ENCODE assay signal across 11 cellular contexts in the genomic region with DNA sequence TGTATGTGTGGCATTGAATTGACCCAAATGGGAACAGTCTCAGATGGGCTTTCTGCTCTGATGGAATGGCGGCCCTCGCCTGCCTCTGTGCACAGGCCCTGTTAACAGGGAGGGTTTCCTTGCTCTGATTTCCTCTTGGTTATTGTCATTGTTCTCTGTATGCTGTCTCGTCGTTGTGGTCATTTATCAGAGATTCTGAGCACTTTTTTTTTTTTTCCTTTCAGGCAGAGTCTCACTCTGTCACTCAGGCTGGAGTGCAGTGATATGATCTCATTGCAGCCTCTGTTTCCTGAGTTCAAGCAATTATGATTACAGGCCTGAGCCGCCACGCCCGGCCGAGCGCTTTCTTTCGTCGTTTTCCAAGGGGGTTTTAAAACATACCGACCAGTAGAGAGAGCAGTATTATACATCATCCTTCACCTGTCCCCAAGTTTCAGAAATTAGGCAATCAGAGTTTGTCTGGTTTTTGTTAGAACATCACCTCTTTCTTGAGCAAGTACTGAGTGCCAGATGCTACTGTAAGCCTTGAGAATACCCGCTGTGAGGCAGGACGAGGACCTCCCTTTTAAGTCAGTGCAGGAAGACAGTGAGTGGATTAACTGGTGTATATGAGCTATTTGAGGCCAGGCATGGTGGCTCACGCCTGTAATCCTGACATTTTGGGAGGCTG. TPM values are rescaled to one million over a fixed set of nuclear protein-coding genes. Genes with fewer than 3 reads are reported as not detected.
A peak's percentile ranks its signal among the peaks of the same experiment; 100 is the strongest.
DNase-seq lines count a peak whose midpoint lies in the region; ATAC-seq and TF ChIP-seq lines count a peak whose summit lies in the region.
"Had no signal": no experiment of that assay in that cellular context is flagged by ENCODE, and none has a peak within 500 bp of the region (broad histone marks: within the 10 kb centered on the region; RNA-seq: fewer than 3 reads in every experiment).

No MANE protein-coding gene starts in this region.

- no peaks in the 10 kb centered on the region for H3K27me3 Mint-ChIP-seq in effector memory CD8-positive, alpha-beta T cell
- no peaks in the 10 kb centered on the region for H3K27me3 Mint-ChIP-seq in osteocyte (ENCODE audit: unreplicated experiment)

- H3K9me3 Mint-ChIP-seq in effector memory CD8-positive, alpha-beta T cell: no peaks in the 10 kb centered on the region
- H3K9me3 Mint-ChIP-seq in osteocyte (ENCODE audit: unreplicated experiment): no peaks in the 10 kb centered on the region

- H3K4me3 Mint-ChIP-seq in effector memory CD8-positive, alpha-beta T cell: peak overlapping the region; percentile 56 to 57
- H3K4me3 Mint-ChIP-seq in osteocyte (ENCODE audit: unreplicated experiment): no peak overlapping the region

- no peak for ATAC-seq in effector memory CD8-positive, alpha-beta T cell (replicated peaks)

- TF ChIP-seq CTCF in osteocyte (IDR thresholded peaks at IDR 0.05): no peak
- TF ChIP-seq CTCF in GM20000 (IDR thresholded peaks at IDR 0.05; ENCODE audit: extremely low read depth, missing control alignments): no peak

- in situ Hi-C loops in Caki2 (cut with HindIII; ENCODE audit: low pct_unique_long_range_greater_than_20kb, low sequenced_read_pairs): no loop called here

- DNase-seq in Caki2 (ENCODE audit: low read depth): peak; percentile 15
- peak; percentile 61 for DNase-seq in NCI-H69 (lab: John Stamatoyannopoulos, UW)
- DNase-seq in effector memory CD8-positive, alpha-beta T cell: no peak
- no peak for DNase-seq in osteocyte (ENCODE audit: extremely low spot score, unreplicated experiment)
- no peak for DNase-seq in mesenteric fat pad (ENCODE audit: low spot score)
- DNase-seq in NCI-H226: no peak
- no peak for DNase-seq in GM20000 (ENCODE audit: low spot score)
- DNase-seq: adrenal gland, EL, NCI-H510A, T1000 had no signal

- H3K4me1 Mint-ChIP-seq in effector memory CD8-positive, alpha-beta T cell (ENCODE audit: low read depth in 2 of 2): peaks cover 70 to 86% of the 10 kb centered on the region in 2 donors
- peaks cover 52% of the 10 kb centered on the region for H3K4me1 Mint-ChIP-seq in osteocyte (ENCODE audit: unreplicated experiment)

- H3K36me3 Mint-ChIP-seq in effector memory CD8-positive, alpha-beta T cell (ENCODE audit: insufficient read depth): peaks cover 42% of the 10 kb centered on the region
- peaks cover 9% of the 10 kb centered on the region for H3K36me3 Mint-ChIP-seq in osteocyte (ENCODE audit: unreplicated experiment)

- peak overlapping the region; percentile 74 to 91 for H3K27ac Mint-ChIP-seq in effector memory CD8-positive, alpha-beta T cell
- H3K27ac Mint-ChIP-seq in osteocyte (ENCODE audit: unreplicated experiment): peak overlapping the region; percentile 62

RNA-seq across cellular contexts. Expression of a gene that starts 6.5 kb away (rescaled TPM):
- 5.1 and 12.7 TPM in 2 replicates for total RNA-seq in Caki2 (2014; rRNA removed; shearing (Covaris generic); ENCODE audit: low replicate concordance)
- total RNA-seq in osteocyte: 28.0 and 30.2 TPM in 2 replicates
- 19.2 TPM for total RNA-seq in mesenteric fat pad

RNA-seq across cellular contexts. Expression of a gene that starts 55.3 kb away (rescaled TPM):
- 202 and 205 TPM in 2 replicates for total RNA-seq in Caki2 (2014; rRNA removed; shearing (Covaris generic); ENCODE audit: low replicate concordance)
- total RNA-seq in osteocyte: 132 and 133 TPM in 2 replicates
- total RNA-seq in mesenteric fat pad: 150 TPM

Comparison
In these comparisons a context has a peak if more than half of its experiments do, and no peak if none do; other contexts are left out.
1. DNase-seq: peak in Caki2 (single experiment) and NCI-H69 (single experiment); none in effector memory CD8-positive, alpha-beta T cell (0 of 3), osteocyte (single experiment), mesenteric fat pad (single experiment), NCI-H226 (single experiment) and GM20000 (single experiment).